ENCODE assay signal across 22 cellular contexts in genomic region chr2:210528716-210529115, GRCh38.
"Had no signal": no experiment of that assay in that cellular context is flagged by ENCODE, and none has a peak within 500 bp of the region (broad histone marks: within the 10 kb centered on the region; RNA-seq: fewer than 3 reads in every experiment).

No MANE protein-coding gene starts in this region.

- H3K27me3 Mint-ChIP-seq: activated naive CD4-positive, alpha-beta T cell treated with anti-CD3 and anti-CD28 coated beads, Interleukin-2, amount 10 ng/mL, durations not matched to agents 7 days and 5 days; activated naive CD8-positive, alpha-beta T cell treated with anti-CD3 and anti-CD28 coated beads, Interleukin-2, amount 10 ng/mL, durations not matched to agents 7 days and 5 days had no signal

- DNase-seq: activated CD4-positive, alpha-beta memory T cell treated with anti-CD3 and anti-CD28 coated beads for 36 hours; activated CD4-positive, alpha-beta T cell treated with anti-CD3 and anti-CD28 coated beads for 48 hours; activated CD8-positive, alpha-beta memory T cell treated with anti-CD3 and anti-CD28 coated beads, Interleukin-2, amount 50 U/mL, for 4 hours; activated gamma-delta T cell; activated naive CD4-positive, alpha-beta T cell treated with anti-CD3 and anti-CD28 coated beads, Interleukin-2, amount 10 ng/mL, durations not matched to agents 7 days and 5 days; activated naive CD8-positive, alpha-beta T cell treated with anti-CD3 and anti-CD28 coated beads, Interleukin-2, amount 10 ng/mL, durations not matched to agents 7 days and 5 days; activated T-cell treated with anti-CD3 and anti-CD28 coated beads, Interleukin-2, amount 50 U/mL, for 1 hour; amniotic stem cell; central memory CD4-positive, alpha-beta T cell; foreskin fibroblast; head of caudate nucleus; hippocampal formation; left cardiac atrium; left ventricle myocardium superior; naive B cell; pancreas; psoas muscle; stimulated activated naive CD4-positive, alpha-beta T cell had no signal

- H3K36me3 Mint-ChIP-seq: activated CD4-positive, alpha-beta memory T cell treated with anti-CD3 and anti-CD28 coated beads for 36 hours; activated naive CD4-positive, alpha-beta T cell treated with anti-CD3 and anti-CD28 coated beads, Interleukin-2, amount 10 ng/mL, durations not matched to agents 7 days and 5 days; activated naive CD8-positive, alpha-beta T cell treated with anti-CD3 and anti-CD28 coated beads, Interleukin-2, amount 10 ng/mL, durations not matched to agents 7 days and 5 days; naive B cell had no signal

- H3K9me3 ChIP-seq: breast epithelium, pancreas, psoas muscle, tibial nerve had no signal

- H3K36me3 ChIP-seq: breast epithelium, pancreas, tibial nerve had no signal

- H3K4me1 ChIP-seq: breast epithelium, pancreas, psoas muscle, tibial nerve had no signal

- ATAC-seq: left cardiac atrium, left ventricle myocardium superior, pancreas, psoas muscle had no signal

- H3K4me3 ChIP-seq: breast epithelium, pancreas, psoas muscle, tibial nerve had no signal

- H3K27ac ChIP-seq: breast epithelium, pancreas, psoas muscle, tibial nerve, VCaP had no signal

- H3K4me1 Mint-ChIP-seq: activated naive CD4-positive, alpha-beta T cell treated with anti-CD3 and anti-CD28 coated beads, Interleukin-2, amount 10 ng/mL, durations not matched to agents 7 days and 5 days; activated naive CD8-positive, alpha-beta T cell treated with anti-CD3 and anti-CD28 coated beads, Interleukin-2, amount 10 ng/mL, durations not matched to agents 7 days and 5 days; naive B cell had no signal

- H3K27ac Mint-ChIP-seq: activated CD4-positive, alpha-beta memory T cell treated with anti-CD3 and anti-CD28 coated beads for 36 hours; activated naive CD4-positive, alpha-beta T cell treated with anti-CD3 and anti-CD28 coated beads, Interleukin-2, amount 10 ng/mL, durations not matched to agents 7 days and 5 days; activated naive CD8-positive, alpha-beta T cell treated with anti-CD3 and anti-CD28 coated beads, Interleukin-2, amount 10 ng/mL, durations not matched to agents 7 days and 5 days; activated T-helper 1 cell treated with anti-CD3 and anti-CD28 coated beads, Interleukin-12 subunit alpha, Interleukin-12 subunit beta, Interleukin-2, Interleukin-4 antibody, amounts not matched to agents 30 ng/mL and 10 ng/mL and 1 ng/mL, durations not matched to agents 14 hours and 24 hours and 36 hours had no signal

- H3K27me3 ChIP-seq: breast epithelium, pancreas, tibial nerve had no signal

- H3K4me3 Mint-ChIP-seq: activated CD4-positive, alpha-beta memory T cell treated with anti-CD3 and anti-CD28 coated beads for 36 hours; activated naive CD4-positive, alpha-beta T cell treated with anti-CD3 and anti-CD28 coated beads, Interleukin-2, amount 10 ng/mL, durations not matched to agents 7 days and 5 days; activated naive CD8-positive, alpha-beta T cell treated with anti-CD3 and anti-CD28 coated beads, Interleukin-2, amount 10 ng/mL, durations not matched to agents 7 days and 5 days; activated T-helper 1 cell treated with anti-CD3 and anti-CD28 coated beads, Interleukin-12 subunit alpha, Interleukin-12 subunit beta, Interleukin-2, Interleukin-4 antibody, amounts not matched to agents 30 ng/mL and 10 ng/mL and 1 ng/mL, durations not matched to agents 14 hours and 24 hours and 36 hours; naive B cell had no signal

- H3K9me3 Mint-ChIP-seq: activated CD4-positive, alpha-beta memory T cell treated with anti-CD3 and anti-CD28 coated beads for 36 hours; activated naive CD4-positive, alpha-beta T cell treated with anti-CD3 and anti-CD28 coated beads, Interleukin-2, amount 10 ng/mL, durations not matched to agents 7 days and 5 days; activated naive CD8-positive, alpha-beta T cell treated with anti-CD3 and anti-CD28 coated beads, Interleukin-2, amount 10 ng/mL, durations not matched to agents 7 days and 5 days; activated T-helper 1 cell treated with anti-CD3 and anti-CD28 coated beads, Interleukin-12 subunit alpha, Interleukin-12 subunit beta, Interleukin-2, Interleukin-4 antibody, amounts not matched to agents 30 ng/mL and 10 ng/mL and 1 ng/mL, durations not matched to agents 14 hours and 24 hours and 36 hours had no signal
